ENCODE assay signal across 8 cellular contexts in the genomic region with DNA sequence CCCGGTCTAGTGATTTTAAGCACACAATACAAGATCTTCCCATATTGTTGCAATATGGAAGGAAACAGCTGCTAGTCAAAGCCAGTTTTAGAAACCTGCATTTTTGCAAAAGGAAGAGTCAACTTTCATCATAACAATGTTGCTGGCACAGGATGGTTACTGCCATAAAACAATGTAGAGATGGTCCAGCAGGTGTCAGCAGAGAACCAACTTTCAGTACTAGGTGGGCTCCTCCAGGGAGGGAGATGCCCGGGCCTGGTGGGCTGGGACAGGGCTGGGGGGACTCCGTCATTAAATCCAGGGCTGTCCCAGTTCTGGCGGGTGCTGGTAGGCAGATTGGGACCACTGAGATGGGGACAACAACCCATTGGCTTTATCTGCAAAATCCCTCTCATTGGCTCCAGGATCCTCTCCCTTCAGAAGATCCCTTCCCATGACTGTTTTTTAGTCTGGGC. TPM values are rescaled to one million over a fixed set of nuclear protein-coding genes. Genes with fewer than 3 reads are reported as not detected.
DNase-seq lines count a peak whose midpoint lies in the region; ATAC-seq and TF ChIP-seq lines count a peak whose summit lies in the region.

No MANE protein-coding gene starts in this region.

- no peak for TF ChIP-seq POLR2A in IMR-90 (IDR thresholded peaks at IDR 0.05; ENCODE audit: low read depth, low read length)
- TF ChIP-seq POLR2A in ovary (IDR thresholded peaks at IDR 0.05) = no peak

- H2BK20ac ChIP-seq in IMR-90 (ENCODE audit: low read depth, low read length) = peak overlapping the region; percentile 43; the same call in 1 of the 2 replicates

- no peak overlapping the region for H3K4ac ChIP-seq in IMR-90 (ENCODE audit: low read depth, low read length)

- ATAC-seq in IMR-90 (ENCODE audit: low read depth) (peak; percentile 43), HG03342 (IDR thresholded peaks at IDR 0.05; ENCODE audit: unreplicated experiment) (no peak), HG02763 (IDR thresholded peaks at IDR 0.05; ENCODE audit: unreplicated experiment) (no peak)

- H2BK15ac ChIP-seq in IMR-90 (ENCODE audit: low read depth, low read length) = no peak overlapping the region

- no peaks in the 10 kb centered on the region for H4K20me1 ChIP-seq in IMR-90 (ENCODE audit: insufficient read depth, low read length)

- no peak overlapping the region for H3K23ac ChIP-seq in IMR-90 (ENCODE audit: low read depth, low read length)

- BruUV-seq in IMR-90 (replicated peaks; lab: Mats Ljungman, UMichigan) = no TSS peak

- no peaks in the 10 kb centered on the region for H3K79me1 ChIP-seq in IMR-90 (ENCODE audit: low read depth in 1 of 2, low read length in 2 of 2)

- H2AK5ac ChIP-seq in IMR-90 (ENCODE audit: low read depth, low read length) = no peak overlapping the region

- H4K8ac ChIP-seq in IMR-90 (ENCODE audit: low read depth in 2 of 2, low read length in 2 of 2) = no peak overlapping the region

- H4K91ac ChIP-seq in IMR-90 (ENCODE audit: insufficient read depth, low read depth, low read length) = no peak overlapping the region

- no peak overlapping the region for H3K4me2 ChIP-seq in IMR-90 (ENCODE audit: low read depth, low read length)

- H3K27me3 ChIP-seq in IMR-90 (ENCODE audit: control insufficient read depth, insufficient read depth, low read length) (no peaks in the 10 kb centered on the region), ovary (no peaks in the 10 kb centered on the region)

- H3K9me3 ChIP-seq in IMR-90 (ENCODE audit: control insufficient read depth, insufficient read depth, low read length) (no peaks in the 10 kb centered on the region), ovary (no peaks in the 10 kb centered on the region)

- POLR2A ChIA-PET in IMR-90 (lab: Charles Lee; ENCODE audit: unreplicated experiment) = interaction anchor here (0.6 kb wide), 1 partner anchor 561 kb away, joined by 4 read pairs; no protein-coding TSS in a partner anchor

- no peak overlapping the region for H3K4me3 ChIP-seq in IMR-90 (ENCODE audit: insufficient read depth, low read depth, low read length)
- no peak overlapping the region for H3K4me3 ChIP-seq in fibroblast of the aortic adventitia (ENCODE audit: low read depth, low read length)
- H3K4me3 ChIP-seq in ovary = no peak overlapping the region

- H3K4me1 ChIP-seq in IMR-90 (ENCODE audit: control insufficient read depth, insufficient read depth, low read length) (no peaks in the 10 kb centered on the region), ovary (ENCODE audit: insufficient read depth) (peaks cover 4% of the 10 kb centered on the region)

- H3K9ac ChIP-seq in IMR-90 (ENCODE audit: low read depth, low read length) = no peak overlapping the region

- dilution Hi-C loops in IMR-90 (cut with HindIII; ENCODE audit: low sequenced_read_pairs, unreplicated experiment) = no loop called here

- no peak overlapping the region for H3K18ac ChIP-seq in IMR-90 (ENCODE audit: low read depth, low read length)

- H3K56ac ChIP-seq in IMR-90 (ENCODE audit: extremely low read depth, insufficient read depth, low read length) = no peak overlapping the region

- no peak overlapping the region for H2BK120ac ChIP-seq in IMR-90 (ENCODE audit: low read depth, low read length)

- H3K14ac ChIP-seq in IMR-90 (replicated peaks; ENCODE audit: low read depth, low read length) = no peak overlapping the region

- DNase-seq in SIG-M5 treated with dmso at 0.1 percent for 504 hours (lab: John Stamatoyannopoulos, UW; ENCODE audit: unreplicated experiment) = peak; percentile 81
- no peak for DNase-seq in SIG-M5 (lab: John Stamatoyannopoulos, UW)
- DNase-seq in IMR-90 = peak; percentile 66
- peak; percentile 68 for DNase-seq in SK-MEL-5 (ENCODE audit: low read depth, low spot score)
- DNase-seq in fibroblast of the aortic adventitia (ENCODE audit: low read depth) = peak; percentile 79
- peak in 1 of 5 donors; percentile 60 for DNase-seq in ovary

- no CpG with 5 or more reads among the region's 4 CpGs for WGBS in IMR-90 (ENCODE audit: extremely low coverage in 2 of 2, insufficient read length in 1 of 2), 2 experiments
- WGBS in ovary, 3 donors = 1 to 8% (median 4%) methylated on average over 4 of the region's 4 CpGs

- H3K9me1 ChIP-seq in IMR-90 (ENCODE audit: insufficient read depth, low read length) = no peaks in the 10 kb centered on the region; the same call in 1 of the 2 replicates

- H2AFZ ChIP-seq in IMR-90 (replicated peaks; ENCODE audit: low read length, poor library complexity) = peak overlapping the region; percentile 59

- in situ Hi-C loops in IMR-90 (cut with MboI; ENCODE audit: low sequenced_read_pairs) (loop anchor here (5.0 to 10.0 kb wide), 2 partner anchors 331 to 1583 kb away; no protein-coding TSS in a partner anchor), SK-MEL-5 (cut with HindIII; ENCODE audit: low pct_unique_long_range_greater_than_20kb, low sequenced_read_pairs) (no loop called here)

- H4K5ac ChIP-seq in IMR-90 (ENCODE audit: low read depth, low read length) = no peak overlapping the region

- H2BK5ac ChIP-seq in IMR-90 (ENCODE audit: low read depth, low read length, poor library complexity, severe bottlenecking) = no peak overlapping the region

- peak overlapping the region; percentile 49 for H2AK9ac ChIP-seq in IMR-90 (replicated peaks; ENCODE audit: low read depth, low read length, poor library complexity)

- intact Hi-C loops in IMR-90 (cut with micrococcal nuclease) = loop anchor here (1.0 to 10.0 kb wide), 9 partner anchors 55 to 1581 kb away; no protein-coding TSS in a partner anchor
- intact Hi-C loops in ovary (cut with DNase I) = loop anchor here in 3 of 4 donors (10.0 kb wide), 1 partner anchor 561 kb away; no protein-coding TSS in a partner anchor

- H3K36me3 ChIP-seq in IMR-90 (ENCODE audit: control insufficient read depth, insufficient read depth, low read length) (no peaks in the 10 kb centered on the region), ovary (no peaks in the 10 kb centered on the region)

- H3K27ac ChIP-seq in IMR-90 (ENCODE audit: insufficient read depth, low read length) (no peak overlapping the region), ovary (no peak overlapping the region)

- no peak for TF ChIP-seq EP300 in ovary (IDR thresholded peaks at IDR 0.05)

- TF ChIP-seq CTCF in IMR-90 (conservative IDR thresholded peaks at IDR 0.05; ENCODE audit: low read depth, low read length) = peak; percentile 76
- TF ChIP-seq CTCF in fibroblast of the aortic adventitia (IDR thresholded peaks at IDR 0.05; ENCODE audit: insufficient read depth, low read length) = peak; percentile 75
- TF ChIP-seq CTCF in ovary (IDR thresholded peaks at IDR 0.05) = peak in 2 of 3 donors; percentile 23 to 56

- CTCF ChIA-PET in IMR-90 (lab: Yijun Ruan, JAX) = interaction anchor here (1.0 to 1.9 kb wide), 3 partner anchors 64 to 557 kb away, joined by 5 to 6 read pairs (median 5); no protein-coding TSS in a partner anchor

- peak; percentile 82 for TF ChIP-seq RAD21 in IMR-90 (IDR thresholded peaks at IDR 0.05; ENCODE audit: low read length)

TF ChIP-seq in IMR-90, 13 proteins besides CTCF, POLR2A, EP300 and RAD21:
- TF ChIP-seq, protein P1, sequence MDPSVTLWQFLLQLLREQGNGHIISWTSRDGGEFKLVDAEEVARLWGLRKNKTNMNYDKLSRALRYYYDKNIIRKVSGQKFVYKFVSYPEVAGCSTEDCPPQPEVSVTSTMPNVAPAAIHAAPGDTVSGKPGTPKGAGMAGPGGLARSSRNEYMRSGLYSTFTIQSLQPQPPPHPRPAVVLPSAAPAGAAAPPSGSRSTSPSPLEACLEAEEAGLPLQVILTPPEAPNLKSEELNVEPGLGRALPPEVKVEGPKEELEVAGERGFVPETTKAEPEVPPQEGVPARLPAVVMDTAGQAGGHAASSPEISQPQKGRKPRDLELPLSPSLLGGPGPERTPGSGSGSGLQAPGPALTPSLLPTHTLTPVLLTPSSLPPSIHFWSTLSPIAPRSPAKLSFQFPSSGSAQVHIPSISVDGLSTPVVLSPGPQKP (IDR thresholded peaks at IDR 0.05; ENCODE audit: borderline replicate concordance, low read depth, low read length) = no peak
- peak; percentile 80 for TF ChIP-seq SMC3 (IDR thresholded peaks at IDR 0.05; ENCODE audit: low read depth, low read length)

RNA-seq across cellular contexts. Expression of gene HLX, which starts 5.0 kb away (rescaled TPM):
- total RNA-seq in IMR-90 (2012; rRNA removed) = 3.9 and 4.3 TPM in 2 replicates
- polyA plus RNA-seq in IMR-90 (2012; rRNA removed) = 5.9 and 6.1 TPM in 2 replicates
- 8.2 and 12.8 TPM in 2 replicates for polyA plus RNA-seq in IMR-90 (2012; cell fraction: cytosol; rRNA removed)
- polyA plus RNA-seq in IMR-90 (2012; cell fraction: nucleus; rRNA removed; ENCODE audit: low replicate concordance) = 8.7 and 9.6 TPM in 2 replicates
- total RNA-seq in SK-MEL-5 (2014; rRNA removed; shearing (Covaris generic)) = 4.9 and 5.3 TPM in 2 replicates
- 9.4 and 11.7 TPM in 2 replicates for polyA plus RNA-seq in SK-MEL-5 (2015; cell fraction: cytosol; rRNA removed)
- polyA plus RNA-seq in SK-MEL-5 (2015; cell fraction: nucleus; rRNA removed) = 6.1 and 7.8 TPM in 2 replicates
- 4.1 and 25.4 TPM in 2 replicates for total RNA-seq in fibroblast of the aortic adventitia (ENCODE audit: low replicate concordance)
- total RNA-seq in ovary = 1 to 10 TPM; 2.1 to 7.6 (median 3.1) TPM
- 1 to 10 TPM; 3.5 to 9.4 TPM for polyA plus RNA-seq in ovary
